1 cellular context compared by ENCODE assay signal in the genomic region with DNA sequence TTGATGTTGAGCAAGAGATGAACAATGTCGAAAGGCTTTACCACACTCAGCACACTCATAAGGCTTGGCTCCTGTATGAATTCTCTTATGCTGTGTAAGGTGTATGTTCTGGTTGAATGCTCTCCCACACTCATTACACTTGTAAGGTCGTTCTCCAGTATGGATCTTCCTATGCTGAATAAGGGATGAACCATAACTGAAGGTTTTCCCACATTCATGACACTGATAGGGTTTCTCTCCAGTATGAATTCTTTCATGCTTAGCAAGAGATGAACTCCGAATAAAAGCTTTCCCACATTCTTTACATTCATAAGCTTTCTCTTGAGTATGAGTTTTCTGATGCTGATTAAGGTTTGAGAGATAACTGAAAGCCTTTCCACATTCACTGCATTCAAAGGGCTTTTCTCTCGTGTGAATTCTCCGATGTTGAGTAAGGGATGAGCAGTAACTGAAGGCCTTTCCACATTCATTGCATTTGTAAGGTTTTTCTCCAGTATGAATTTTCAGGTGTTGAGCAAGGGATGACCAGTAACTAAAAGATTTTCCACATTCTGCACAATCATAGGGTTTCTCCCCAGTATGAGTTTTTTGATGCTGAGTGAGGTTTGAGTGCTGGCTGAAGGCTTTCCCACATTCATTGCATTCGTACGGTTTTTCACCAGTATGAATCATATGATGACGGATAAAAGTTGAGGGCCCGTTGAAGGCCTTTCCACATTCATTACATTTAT.
A peak's percentile ranks its signal among the peaks of the same experiment; 100 is the strongest.
TF ChIP-seq lines count a peak whose summit lies in the region.

No MANE protein-coding gene starts in this region.

TF ChIP-seq in K562, 482 proteins besides CTCF, POLR2A, EP300 and RAD21 (continued from another document):
- TF ChIP-seq, protein P1, sequence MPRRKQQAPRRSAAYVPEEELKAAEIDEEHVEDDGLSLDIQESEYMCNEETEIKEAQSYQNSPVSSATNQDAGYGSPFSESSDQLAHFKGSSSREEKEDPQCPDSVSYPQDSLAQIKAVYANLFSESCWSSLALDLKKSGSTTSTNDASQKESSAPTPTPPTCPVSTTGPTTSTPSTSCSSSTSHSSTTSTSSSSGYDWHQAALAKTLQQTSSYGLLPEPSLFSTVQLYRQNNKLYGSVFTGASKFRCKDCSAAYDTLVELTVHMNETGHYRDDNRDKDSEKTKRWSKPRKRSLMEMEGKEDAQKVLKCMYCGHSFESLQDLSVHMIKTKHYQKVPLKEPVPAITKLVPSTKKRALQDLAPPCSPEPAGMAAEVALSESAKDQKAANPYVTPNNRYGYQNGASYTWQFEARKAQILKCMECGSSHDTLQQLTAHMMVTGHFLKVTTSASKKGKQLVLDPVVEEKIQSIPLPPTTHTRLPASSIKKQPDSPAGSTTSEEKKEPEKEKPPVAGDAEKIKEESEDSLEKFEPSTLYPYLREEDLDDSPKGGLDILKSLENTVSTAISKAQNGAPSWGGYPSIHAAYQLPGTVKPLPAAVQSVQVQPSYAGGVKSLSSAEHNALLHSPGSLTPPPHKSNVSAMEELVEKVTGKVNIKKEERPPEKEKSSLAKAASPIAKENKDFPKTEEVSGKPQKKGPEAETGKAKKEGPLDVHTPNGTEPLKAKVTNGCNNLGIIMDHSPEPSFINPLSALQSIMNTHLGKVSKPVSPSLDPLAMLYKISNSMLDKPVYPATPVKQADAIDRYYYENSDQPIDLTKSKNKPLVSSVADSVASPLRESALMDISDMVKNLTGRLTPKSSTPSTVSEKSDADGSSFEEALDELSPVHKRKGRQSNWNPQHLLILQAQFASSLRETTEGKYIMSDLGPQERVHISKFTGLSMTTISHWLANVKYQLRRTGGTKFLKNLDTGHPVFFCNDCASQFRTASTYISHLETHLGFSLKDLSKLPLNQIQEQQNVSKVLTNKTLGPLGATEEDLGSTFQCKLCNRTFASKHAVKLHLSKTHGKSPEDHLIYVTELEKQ (CRISPR knock-in tag; IDR thresholded peaks at IDR 0.05) = no peak
- TF ChIP-seq HDGF (IDR thresholded peaks at IDR 0.05) (no peak), TRIM28 (IDR thresholded peaks at IDR 0.05) (peak; percentile 93)
- TF ChIP-seq, protein P2, sequence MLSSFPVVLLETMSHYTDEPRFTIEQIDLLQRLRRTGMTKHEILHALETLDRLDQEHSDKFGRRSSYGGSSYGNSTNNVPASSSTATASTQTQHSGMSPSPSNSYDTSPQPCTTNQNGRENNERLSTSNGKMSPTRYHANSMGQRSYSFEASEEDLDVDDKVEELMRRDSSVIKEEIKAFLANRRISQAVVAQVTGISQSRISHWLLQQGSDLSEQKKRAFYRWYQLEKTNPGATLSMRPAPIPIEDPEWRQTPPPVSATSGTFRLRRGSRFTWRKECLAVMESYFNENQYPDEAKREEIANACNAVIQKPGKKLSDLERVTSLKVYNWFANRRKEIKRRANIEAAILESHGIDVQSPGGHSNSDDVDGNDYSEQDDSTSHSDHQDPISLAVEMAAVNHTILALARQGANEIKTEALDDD (IDR thresholded peaks at IDR 0.05) = no peak
